ENCODE assay signal across 17 cellular contexts in the genomic region with DNA sequence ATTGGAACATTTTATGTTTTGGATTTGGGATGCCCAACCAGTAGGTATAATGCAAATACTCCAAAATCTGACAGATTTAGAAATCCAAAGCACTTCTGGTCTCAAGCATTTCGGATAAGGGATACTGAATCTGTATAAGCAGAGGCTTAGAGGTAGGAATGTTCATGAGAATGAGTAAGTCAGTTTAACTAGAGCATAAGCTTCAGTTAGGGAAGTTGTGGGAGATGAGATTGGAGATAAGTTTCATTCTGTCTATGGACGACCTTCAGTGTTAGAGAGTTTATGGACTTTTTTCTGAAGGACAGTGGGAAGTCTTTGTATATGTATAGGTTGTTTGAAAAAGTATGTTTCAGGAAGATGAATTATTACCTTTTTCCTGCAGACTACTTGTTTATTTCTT.
"Had no signal": no experiment of that assay in that cellular context is flagged by ENCODE, and none has a peak within 500 bp of the region (broad histone marks: within the 10 kb centered on the region; RNA-seq: fewer than 3 reads in every experiment).

No MANE protein-coding gene starts in this region.

- H3K27me3 ChIP-seq: gastrocnemius medialis, heart left ventricle, neural progenitor cell, tibial nerve, uterus had no signal

- H3K9me3 ChIP-seq: gastrocnemius medialis, heart left ventricle, tibial nerve, uterus had no signal

- H3K36me3 ChIP-seq: uterus had no signal

- H3K27ac Mint-ChIP-seq: activated naive CD4-positive, alpha-beta T cell treated with anti-CD3 and anti-CD28 coated beads for 36 hours; activated naive CD8-positive, alpha-beta T cell treated with anti-CD3 and anti-CD28 coated beads, Interleukin-2, amount 50 U/mL, for 24 hours; neural progenitor cell; T-helper 2 cell treated with Interferon-gamma antibody and Interleukin-4, amounts not matched to agents 5 μg/mL and 100 μg/mL, for 36 hours had no signal

- H3K27me3 Mint-ChIP-seq: activated naive CD8-positive, alpha-beta T cell treated with anti-CD3 and anti-CD28 coated beads, Interleukin-2, amount 50 U/mL, for 24 hours; effector memory CD8-positive, alpha-beta T cell had no signal

- H3K27ac ChIP-seq: epithelial cell of prostate, gastrocnemius medialis, heart left ventricle, neural progenitor cell, tibial nerve, uterus had no signal

- H3K4me3 ChIP-seq: gastrocnemius medialis, heart left ventricle, neural progenitor cell, tibial nerve, uterus had no signal

- H3K4me3 Mint-ChIP-seq: activated naive CD4-positive, alpha-beta T cell treated with anti-CD3 and anti-CD28 coated beads for 36 hours; activated naive CD8-positive, alpha-beta T cell treated with anti-CD3 and anti-CD28 coated beads, Interleukin-2, amount 50 U/mL, for 24 hours; effector memory CD8-positive, alpha-beta T cell; neural progenitor cell; T-helper 2 cell treated with Interferon-gamma antibody and Interleukin-4, amounts not matched to agents 5 μg/mL and 100 μg/mL, for 36 hours had no signal

- DNase-seq: activated CD4-positive, CD25-positive, alpha-beta regulatory T cell treated with anti-CD3 and anti-CD28 coated beads, Interleukin-2, amount 50 U/mL, for 72 hours; activated naive CD4-positive, alpha-beta T cell treated with anti-CD3 and anti-CD28 coated beads for 36 hours; activated naive CD8-positive, alpha-beta T cell treated with anti-CD3 and anti-CD28 coated beads, Interleukin-2, amount 50 U/mL, for 24 hours; activated T-cell treated with anti-CD3 and anti-CD28 coated beads for 4 hours; dermis blood vessel endothelial cell; effector memory CD8-positive, alpha-beta T cell; gastrocnemius medialis; heart left ventricle; islet precursor cell; mammary epithelial cell; stimulated activated CD4-positive, alpha-beta T cell treated with anti-CD3 and anti-CD28 coated beads, Interleukin-2, amount 100 ng/mL, for 48 hours; stimulated activated naive CD4-positive, alpha-beta T cell; uterus had no signal

- H3K9me3 Mint-ChIP-seq: activated naive CD4-positive, alpha-beta T cell treated with anti-CD3 and anti-CD28 coated beads for 36 hours; activated naive CD8-positive, alpha-beta T cell treated with anti-CD3 and anti-CD28 coated beads, Interleukin-2, amount 50 U/mL, for 24 hours; effector memory CD8-positive, alpha-beta T cell; neural progenitor cell; T-helper 2 cell treated with Interferon-gamma antibody and Interleukin-4, amounts not matched to agents 5 μg/mL and 100 μg/mL, for 36 hours had no signal

- H3K4me1 Mint-ChIP-seq: neural progenitor cell had no signal

- ATAC-seq: activated naive CD8-positive, alpha-beta T cell treated with anti-CD3 and anti-CD28 coated beads, Interleukin-2, amount 50 U/mL, for 24 hours; effector memory CD8-positive, alpha-beta T cell; gastrocnemius medialis; heart left ventricle had no signal
